ENCODE assay signal across 13 cellular contexts in the genomic region with DNA sequence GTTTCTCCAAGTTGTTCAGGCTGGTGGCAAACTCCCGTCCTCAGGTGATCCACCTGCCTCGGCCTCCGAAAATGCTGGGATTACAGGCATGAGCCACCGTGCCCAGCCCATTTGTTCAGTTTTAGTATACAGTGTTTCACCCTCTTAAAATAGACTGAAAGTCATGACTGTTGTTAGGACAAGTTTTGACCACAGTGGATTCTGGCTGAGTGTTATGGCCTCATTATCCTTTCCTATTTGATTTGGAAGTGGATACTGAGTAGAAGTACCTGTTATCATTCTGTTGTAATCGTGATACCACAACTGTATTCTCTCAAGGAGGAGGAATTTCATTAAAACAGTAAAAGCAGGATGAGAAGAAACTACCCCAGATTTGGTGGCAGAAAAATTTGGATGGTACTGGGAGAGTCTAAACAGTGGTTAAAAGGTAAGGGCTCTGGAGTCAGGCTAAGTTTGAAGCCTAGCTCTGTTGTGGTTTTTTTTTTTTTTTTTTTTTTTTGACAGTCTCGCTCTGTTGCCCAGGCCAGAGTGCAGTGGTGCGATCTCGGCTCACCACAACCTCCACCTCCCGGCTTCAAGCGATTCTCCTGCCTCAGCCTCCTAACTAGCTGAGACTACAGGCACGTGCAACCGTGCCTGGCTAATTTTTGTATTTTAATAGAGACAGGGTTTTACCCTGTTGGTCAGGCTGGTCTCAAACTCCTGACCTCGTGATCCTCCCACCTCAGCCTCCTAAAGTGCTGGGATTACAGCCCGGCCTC. TPM values are rescaled to one million over a fixed set of nuclear protein-coding genes. Genes with fewer than 3 reads are reported as not detected.
DNase-seq lines count a peak whose midpoint lies in the region; ATAC-seq, FAIRE-seq and TF ChIP-seq lines count a peak whose summit lies in the region.
"Had no signal": no experiment of that assay in that cellular context is flagged by ENCODE, and none has a peak within 500 bp of the region (broad histone marks: within the 10 kb centered on the region; RNA-seq: fewer than 3 reads in every experiment).

No MANE protein-coding gene starts in this region.

- no peak overlapping the region for H3K4ac ChIP-seq in H1 (replicated peaks; ENCODE audit: insufficient read length, low read depth, low read length)

- TF ChIP-seq RAD21 in H1 (IDR thresholded peaks at IDR 0.05 in 1 of 2, conservative IDR thresholded peaks at IDR 0.05 in 1 of 2; ENCODE audit: low read depth in 2 of 2, low read length in 2 of 2) = no peak

- no peak overlapping the region for H2BK120ac ChIP-seq in H1 (replicated peaks; ENCODE audit: low read depth, low read length)

- H3K79me2 ChIP-seq in H1 (ENCODE audit: control insufficient read depth in 1 of 2, insufficient read depth in 2 of 2, low read length in 2 of 2) = peaks cover 28 to 68% of the 10 kb centered on the region in 2 experiments

- H3K27me3 ChIP-seq in H1 (replicated peaks in 1 of 4; ENCODE audit: control insufficient read depth in 3 of 4, extremely low read depth in 1 of 4, insufficient read depth in 3 of 4, low read length in 3 of 4) = no peaks in the 10 kb centered on the region
- H3K27me3 ChIP-seq: cardiac muscle cell had no signal

- no peak overlapping the region for H4K91ac ChIP-seq in H1 (replicated peaks; ENCODE audit: insufficient read length, low read length)

- 94% methylated on average over 14 of the region's 14 CpGs; no CpG with 5 or more reads in 1 of the 2 experiments for WGBS in H1 (ENCODE audit: extremely low coverage in 1 of 2, insufficient coverage in 1 of 2, insufficient read length in 1 of 2, insufficient replicate concordance in 2 of 2, low coverage in 1 of 2, low lambda C conversion rate in 2 of 2, missing lambda C conversion rate in 1 of 2), 2 experiments

- H2AFZ ChIP-seq in H1 (ENCODE audit: low read length) = no peak overlapping the region

- peaks cover 0 to 3% (median 0%) of the 10 kb centered on the region in 4 experiments; a peak in 2 of 7 replicates for H3K4me1 ChIP-seq in H1 (replicated peaks in 1 of 4; ENCODE audit: control insufficient read depth in 3 of 4, insufficient read depth in 4 of 4, low read length in 3 of 4)

- FAIRE-seq in H1 (lab: Jason Lieb, UNC) = no peak

- peak overlapping the region; percentile 74 for H3K27ac Mint-ChIP-seq in activated naive CD4-positive, alpha-beta T cell treated with anti-CD3 and anti-CD28 coated beads for 36 hours
- peak overlapping the region; percentile 94 to 97 for H3K27ac Mint-ChIP-seq in T-cell
- peak overlapping the region; percentile 78 for H3K27ac Mint-ChIP-seq in stimulated activated naive CD8-positive, alpha-beta T cell treated with anti-CD3 and anti-CD28 coated beads, Interleukin-15, Interleukin-2, amounts not matched to agents 100 ng/mL and 50 ng/mL, for 24 hours

- H3K27ac ChIP-seq in H1 (ENCODE audit: low read depth, low read length) = no peak overlapping the region
- H3K27ac ChIP-seq: cardiac muscle cell had no signal

- no peaks in the 10 kb centered on the region for H3K9me3 ChIP-seq in H1 (ENCODE audit: insufficient read depth in 2 of 2, low read depth in 1 of 2, low read length in 1 of 2)

- H4K5ac ChIP-seq in H1 (ENCODE audit: insufficient read length, low read depth, low read length) = no peak overlapping the region

- H3K4me2 ChIP-seq in H1 (ENCODE audit: insufficient read depth in 1 of 2, low read depth in 2 of 2, low read length in 2 of 2) = peak overlapping the region; percentile 3 to 69; a peak in 2 of 4 replicates

- peaks cover 75% of the 10 kb centered on the region for H3K4me1 Mint-ChIP-seq in activated naive CD4-positive, alpha-beta T cell treated with anti-CD3 and anti-CD28 coated beads for 36 hours (ENCODE audit: low read depth)
- peaks cover 72 to 83% (median 81%) of the 10 kb centered on the region in 3 donors for H3K4me1 Mint-ChIP-seq in T-cell
- peaks cover 80% of the 10 kb centered on the region for H3K4me1 Mint-ChIP-seq in stimulated activated naive CD8-positive, alpha-beta T cell treated with anti-CD3 and anti-CD28 coated beads, Interleukin-15, Interleukin-2, amounts not matched to agents 100 ng/mL and 50 ng/mL, for 24 hours (ENCODE audit: low read depth)

- intact Hi-C loops in activated naive CD4-positive, alpha-beta T cell treated with anti-CD3 and anti-CD28 coated beads for 36 hours (cut with micrococcal nuclease) = loop anchor here (5.0 to 10.0 kb wide), 2 partner anchors 504 to 572 kb away; no protein-coding TSS in a partner anchor

- H2BK20ac ChIP-seq in H1 (ENCODE audit: low read length) = no peak overlapping the region

- peaks cover 0 to 3% (median 0%) of the 10 kb centered on the region in 4 experiments; a peak in 2 of 8 replicates for H3K36me3 ChIP-seq in H1 (ENCODE audit: control insufficient read depth in 2 of 4, insufficient read depth in 4 of 4, low read length in 3 of 4)
- H3K36me3 ChIP-seq: cardiac muscle cell had no signal

- no peak for DNase-seq in activated naive CD4-positive, alpha-beta T cell treated with anti-CD3 and anti-CD28 coated beads for 36 hours
- no peak for DNase-seq in activated naive CD4-positive, alpha-beta T cell treated with anti-CD3 and anti-CD28 coated beads, Interleukin-2, amount 50 U/mL, for 16 hours
- DNase-seq in T-cell (peak in 4 of 34 experiments; percentile 8 to 18 (median 12)), H1 (ENCODE audit: low read depth in 1 of 2, low spot score in 2 of 2) (no peak), HPDE6-E6E7 (ENCODE audit: extremely low spot score) (no peak)
- DNase-seq in stimulated activated CD4-positive, alpha-beta T cell treated with anti-CD3 and anti-CD28 coated beads, Interleukin-1b, Interleukin-23, amount 100 ng/mL, for 48 hours = no peak
- DNase-seq: foreskin melanocyte; NCI-H146; stimulated activated CD4-positive, alpha-beta T cell treated with anti-CD3 and anti-CD28 coated beads, Interleukin-12 subunit alpha, Interleukin-12 subunit beta, amount 100 ng/mL, for 4 hours had no signal

- H3K9me3 Mint-ChIP-seq in activated naive CD4-positive, alpha-beta T cell treated with anti-CD3 and anti-CD28 coated beads for 36 hours = no peaks in the 10 kb centered on the region
- peaks cover 0 to 5% (median 0%) of the 10 kb centered on the region in 3 donors for H3K9me3 Mint-ChIP-seq in T-cell
- H3K9me3 Mint-ChIP-seq in stimulated activated naive CD8-positive, alpha-beta T cell treated with anti-CD3 and anti-CD28 coated beads, Interleukin-15, Interleukin-2, amounts not matched to agents 100 ng/mL and 50 ng/mL, for 24 hours = no peaks in the 10 kb centered on the region

- no peak overlapping the region for H2BK5ac ChIP-seq in H1 (ENCODE audit: low read depth, low read length)

- H3K27me3 Mint-ChIP-seq in activated naive CD4-positive, alpha-beta T cell treated with anti-CD3 and anti-CD28 coated beads for 36 hours (ENCODE audit: low read depth) = no peaks in the 10 kb centered on the region
- no peaks in the 10 kb centered on the region for H3K27me3 Mint-ChIP-seq in T-cell
- H3K27me3 Mint-ChIP-seq in stimulated activated naive CD8-positive, alpha-beta T cell treated with anti-CD3 and anti-CD28 coated beads, Interleukin-15, Interleukin-2, amounts not matched to agents 100 ng/mL and 50 ng/mL, for 24 hours = no peaks in the 10 kb centered on the region

- no peak for TF ChIP-seq CTCF in H1 (IDR thresholded peaks at IDR 0.05; ENCODE audit: control extremely low read depth in 1 of 3, insufficient read depth in 1 of 3, low read depth in 1 of 3, low read length in 3 of 3)

- no peak overlapping the region for H3K4me3 ChIP-seq in H1 (ENCODE audit: extremely low read depth in 1 of 4, insufficient read depth in 2 of 4, low read depth in 3 of 4, low read length in 4 of 4)
- H3K4me3 ChIP-seq: lung had no signal

- H3K23me2 ChIP-seq in H1 (ENCODE audit: low read depth, low read length) = peaks cover 3% of the 10 kb centered on the region

- H3K79me1 ChIP-seq in H1 (ENCODE audit: low read depth, low read length) = peaks cover 21% of the 10 kb centered on the region

- H4K20me1 ChIP-seq in H1 (replicated peaks in 1 of 2; ENCODE audit: control insufficient read depth in 1 of 2, insufficient read depth in 2 of 2, low read length in 2 of 2) = peaks cover 8 to 10% of the 10 kb centered on the region in 2 experiments

- POLR2A ChIA-PET in T-cell (lab: Charles Lee) = interaction anchor here (0.6 kb wide), 3 partner anchors 43 to 109 kb away, joined by 3 to 9 read pairs (median 3); a partner anchor contains a TSS
- POLR2A ChIA-PET in H1 (lab: Charles Lee; ENCODE audit: partially characterized antibody) = interaction anchor here (2.0 kb wide), 1 partner anchor 14 kb away, joined by 11 read pairs; no protein-coding TSS in a partner anchor

- H2AK5ac ChIP-seq in H1 (ENCODE audit: low read depth, low read length) = no peak overlapping the region

- no peak for ATAC-seq in T-cell (replicated peaks in 1 of 4)
- no peak for ATAC-seq in GM19023 (IDR thresholded peaks at IDR 0.05; ENCODE audit: unreplicated experiment)

- no peak overlapping the region for H3K14ac ChIP-seq in H1 (ENCODE audit: insufficient read length)

- H3K9ac ChIP-seq in H1 (replicated peaks in 1 of 4; ENCODE audit: extremely low read depth in 1 of 4, low read depth in 3 of 4, low read length in 3 of 4) = no peak overlapping the region

- TF ChIP-seq POLR2A in H1 (IDR thresholded peaks at IDR 0.05; ENCODE audit: control extremely low read depth in 1 of 2, low read depth in 2 of 2, low read length in 2 of 2) = no peak

- H3K56ac ChIP-seq in H1 (replicated peaks; ENCODE audit: insufficient read length, low read depth, low read length) = no peak overlapping the region

- H3K18ac ChIP-seq in H1 (ENCODE audit: extremely low read depth, low read length) = no peak overlapping the region

- peak overlapping the region; percentile 37 for H3K4me3 Mint-ChIP-seq in activated naive CD4-positive, alpha-beta T cell treated with anti-CD3 and anti-CD28 coated beads for 36 hours
- H3K4me3 Mint-ChIP-seq in T-cell = peak overlapping the region; percentile 87 to 93 (median 92)
- H3K4me3 Mint-ChIP-seq in stimulated activated naive CD8-positive, alpha-beta T cell treated with anti-CD3 and anti-CD28 coated beads, Interleukin-15, Interleukin-2, amounts not matched to agents 100 ng/mL and 50 ng/mL, for 24 hours = peak overlapping the region; percentile 96

- no peak overlapping the region for H4K8ac ChIP-seq in H1 (ENCODE audit: extremely low read depth, insufficient read depth, low read length)

- H2BK15ac ChIP-seq in H1 (ENCODE audit: low read length) = no peak overlapping the region

- CTCF ChIA-PET in activated naive CD4-positive, alpha-beta T cell treated with anti-CD3 and anti-CD28 coated beads for 36 hours (lab: Charles Lee) = no interaction called here
- CTCF ChIA-PET in T-cell (lab: Charles Lee) = interaction anchor here in 1 of 2 donors (0.6 to 1.0 kb wide), 3 partner anchors 14 to 98 kb away, joined by 5 to 6 read pairs (median 5); no protein-coding TSS in a partner anchor
- CTCF ChIA-PET in H1 (lab: Charles Lee; ENCODE audit: partially characterized antibody) = interaction anchor here (0.6 to 4.6 kb wide), 6 partner anchors 16 to 110 kb away, joined by 3 to 47 read pairs (median 4); a partner anchor contains a TSS

- H3K36me3 Mint-ChIP-seq in activated naive CD4-positive, alpha-beta T cell treated with anti-CD3 and anti-CD28 coated beads for 36 hours (ENCODE audit: low read depth) = peaks cover 23% of the 10 kb centered on the region
- peaks cover 16% of the 10 kb centered on the region for H3K36me3 Mint-ChIP-seq in T-cell
- peaks cover 59% of the 10 kb centered on the region for H3K36me3 Mint-ChIP-seq in stimulated activated naive CD8-positive, alpha-beta T cell treated with anti-CD3 and anti-CD28 coated beads, Interleukin-15, Interleukin-2, amounts not matched to agents 100 ng/mL and 50 ng/mL, for 24 hours (ENCODE audit: low read depth)

- H2BK12ac ChIP-seq in H1 (ENCODE audit: low read depth, low read length) = no peak overlapping the region

- no peak overlapping the region for H3K23ac ChIP-seq in H1 (ENCODE audit: insufficient read length)

- no peak for TF ChIP-seq EP300 in H1 (IDR thresholded peaks at IDR 0.05; ENCODE audit: borderline replicate concordance in 1 of 2, low read depth in 2 of 2, low read length in 2 of 2)

RNA-seq across cellular contexts. Expression of a gene that starts 2.6 kb away (rescaled TPM):
- 10 to 100 TPM; 69.6 to 72.6 TPM for total RNA-seq in activated naive CD4-positive, alpha-beta T cell treated with anti-CD3 and anti-CD28 coated beads for 36 hours
- 10 to 100 TPM; 38.7 to 62.8 (median 49.4) TPM for total RNA-seq in T-cell
- total RNA-seq in H1 (2021; fragmentation: NEBNext Ultra II Directional; extraction: Animal tissue kit (Norgen Biotek cat#: 25700)) = 70.4 and 78.2 TPM in 2 replicates
- polyA plus RNA-seq in H1 (2011; rRNA removed) = 38.9 and 54.7 TPM in 2 replicates
- 46.5 TPM for polyA plus RNA-seq in H1 (2011; cell fraction: cytosol; rRNA removed)
- 33.9 TPM for polyA plus RNA-seq in H1 (2011; cell fraction: nucleus; rRNA removed)
- polyA plus RNA-seq in H1 (2012, experiment 1 of 2) = 63.2 to 65.7 TPM (median 64.2 TPM) in 4 replicates
- 46.6 TPM for polyA plus RNA-seq in H1 (2012, experiment 2 of 2)
- 26.6 TPM for polyA plus RNA-seq in H1 (2013, experiment 1 of 2)
- polyA plus RNA-seq in H1 (2013, experiment 2 of 2) = 27.6 TPM
- polyA minus RNA-seq in H1 (2011; rRNA and poly(A)+ RNA removed) = 23.6 and 27.1 TPM in 2 replicates
- polyA minus RNA-seq in H1 (2011; cell fraction: cytosol; rRNA and poly(A)+ RNA removed) = 20.9 TPM
- 16.5 TPM for polyA minus RNA-seq in H1 (2011; cell fraction: nucleus; rRNA and poly(A)+ RNA removed)

RNA-seq across cellular contexts. Expression of a gene that starts 32.8 kb away (rescaled TPM):
- 10 to 100 TPM; 33.8 to 34.7 TPM for total RNA-seq in activated naive CD4-positive, alpha-beta T cell treated with anti-CD3 and anti-CD28 coated beads for 36 hours
- total RNA-seq in T-cell = 1 to 10 TPM; 3.6 to 8.4 (median 6.6) TPM
- 23.5 and 24.7 TPM in 2 replicates for total RNA-seq in H1 (2021; fragmentation: NEBNext Ultra II Directional; extraction: Animal tissue kit (Norgen Biotek cat#: 25700))
- 8.2 and 8.5 TPM in 2 replicates for polyA plus RNA-seq in H1 (2011; rRNA removed)
- polyA plus RNA-seq in H1 (2011; cell fraction: cytosol; rRNA removed) = 11.6 TPM
- 4.8 TPM for polyA plus RNA-seq in H1 (2011; cell fraction: nucleus; rRNA removed)
- 19.4 to 33.9 TPM (median 21.1 TPM) in 4 replicates for polyA plus RNA-seq in H1 (2012, experiment 1 of 2)
- 4.0 TPM for polyA plus RNA-seq in H1 (2012, experiment 2 of 2)
- polyA plus RNA-seq in H1 (2013, experiment 1 of 2) = 19.7 TPM
- polyA plus RNA-seq in H1 (2013, experiment 2 of 2) = 19.7 TPM
- polyA minus RNA-seq in H1 (2011; rRNA and poly(A)+ RNA removed) = 5.9 and 8.6 TPM in 2 replicates
- polyA minus RNA-seq in H1 (2011; cell fraction: cytosol; rRNA and poly(A)+ RNA removed) = 10.9 TPM
- 8.7 TPM for polyA minus RNA-seq in H1 (2011; cell fraction: nucleus; rRNA and poly(A)+ RNA removed)

Comparison
In these comparisons a context has a peak if more than half of its experiments do, and no peak if none do; other contexts are left out.
1. H3K4me3 Mint-ChIP-seq: peak in every context shown above with its lines; median percentile 96 in stimulated activated naive CD8-positive, alpha-beta T cell treated with anti-CD3 and anti-CD28 coated beads, Interleukin-15, Interleukin-2, amounts not matched to agents 100 ng/mL and 50 ng/mL, for 24 hours; 92 in T-cell; 37 in activated naive CD4-positive, alpha-beta T cell treated with anti-CD3 and anti-CD28 coated beads for 36 hours.